In the genomic region with DNA sequence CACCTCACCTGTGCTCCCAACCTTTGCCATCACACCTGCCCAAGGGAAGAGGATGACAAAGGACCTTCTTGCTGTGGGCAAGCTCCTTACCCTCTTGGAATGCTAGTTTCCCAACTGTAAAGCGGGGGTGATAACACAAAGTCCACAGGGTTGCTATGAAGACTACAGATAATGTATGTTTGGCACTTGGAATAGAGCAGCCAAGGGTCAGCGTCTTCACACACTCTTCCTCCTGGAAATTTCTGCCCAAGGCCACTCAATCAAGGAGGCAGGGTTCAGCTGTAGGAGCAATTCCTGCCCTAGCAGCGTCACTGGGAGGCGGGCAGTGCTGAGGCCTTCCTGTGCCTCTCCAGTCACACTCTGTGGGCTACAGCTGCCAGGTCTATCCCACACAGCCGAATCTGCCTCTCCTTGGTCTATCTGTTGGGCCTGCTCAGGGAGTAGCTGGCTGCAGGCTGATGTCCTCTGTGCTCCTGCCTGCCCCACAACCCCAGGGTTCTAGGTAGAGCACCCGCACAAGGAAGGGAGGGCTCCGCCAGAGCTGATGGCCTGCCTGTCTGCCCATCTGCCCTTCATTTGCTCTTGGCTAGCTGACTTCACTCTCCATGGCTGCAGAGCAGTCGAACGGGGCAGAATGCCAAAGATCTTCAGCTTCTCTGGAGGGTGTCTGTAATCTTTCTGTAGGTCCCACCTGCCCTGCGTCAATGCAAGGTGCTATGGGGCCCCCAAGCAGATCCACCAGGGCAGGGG, we compare ENCODE assay signal across 25 cellular contexts.
DNase-seq lines count a peak whose midpoint lies in the region; ATAC-seq and TF ChIP-seq lines count a peak whose summit lies in the region.
"Had no signal": no experiment of that assay in that cellular context is flagged by ENCODE, and none has a peak within 500 bp of the region (broad histone marks: within the 10 kb centered on the region; RNA-seq: fewer than 3 reads in every experiment).

No MANE protein-coding gene starts in this region.

- peak; percentile 28 to 77 (median 64) for ATAC-seq in heart right ventricle
- no peak for ATAC-seq in HG02610 (IDR thresholded peaks at IDR 0.05; ENCODE audit: unreplicated experiment)
- no peak for ATAC-seq in HG03135 (IDR thresholded peaks at IDR 0.05; ENCODE audit: unreplicated experiment)
- ATAC-seq: CD8-positive, alpha-beta T cell; Panc1 had no signal

- peaks cover 0 to 4% (median 0%) of the 10 kb centered on the region in 7 donors for H3K27me3 ChIP-seq in heart right ventricle
- H3K27me3 ChIP-seq: brain microvascular endothelial cell had no signal

- no peak overlapping the region for H3K27ac Mint-ChIP-seq in osteocyte (ENCODE audit: unreplicated experiment)
- H3K27ac Mint-ChIP-seq: activated CD4-positive, alpha-beta T cell treated with anti-CD3 and anti-CD28 coated beads, Interleukin-2, amount 10 ng/mL, durations not matched to agents 7 days and 5 days; CD8-positive, alpha-beta T cell; nephron progenitor cell; stimulated activated naive CD8-positive, alpha-beta T cell treated with anti-CD3 and anti-CD28 coated beads, Interleukin-15, Interleukin-2, amounts not matched to agents 100 ng/mL and 50 ng/mL, for 24 hours had no signal

- H3K36me3 ChIP-seq in heart right ventricle = peaks cover 0 to 6% (median 0%) of the 10 kb centered on the region in 9 donors
- H3K36me3 ChIP-seq: brain microvascular endothelial cell, SJSA1 had no signal

- no peaks in the 10 kb centered on the region for H3K9me3 ChIP-seq in heart right ventricle
- H3K9me3 ChIP-seq: SJSA1 had no signal

- H3K9me3 Mint-ChIP-seq in osteocyte (ENCODE audit: unreplicated experiment) = peaks cover 4% of the 10 kb centered on the region
- H3K9me3 Mint-ChIP-seq: activated CD4-positive, alpha-beta T cell treated with anti-CD3 and anti-CD28 coated beads, Interleukin-2, amount 10 ng/mL, durations not matched to agents 7 days and 5 days; CD8-positive, alpha-beta T cell; nephron progenitor cell; stimulated activated naive CD8-positive, alpha-beta T cell treated with anti-CD3 and anti-CD28 coated beads, Interleukin-15, Interleukin-2, amounts not matched to agents 100 ng/mL and 50 ng/mL, for 24 hours had no signal

- H3K36me3 Mint-ChIP-seq in osteocyte (ENCODE audit: unreplicated experiment) = no peaks in the 10 kb centered on the region
- H3K36me3 Mint-ChIP-seq: CD8-positive, alpha-beta T cell had no signal

- DNase-seq in NCI-H1092 (lab: John Stamatoyannopoulos, UW) (peak; percentile 13), RPMI8226 (peak; percentile 54), heart right ventricle (peak in 1 of 2 donors; percentile 25), posterior cingulate gyrus (peak in 6 of 10 donors; percentile 43 to 92 (median 78)), GOT3 (lab: John Stamatoyannopoulos, UW) (no peak), osteocyte (ENCODE audit: extremely low spot score, unreplicated experiment) (no peak)
- DNase-seq: activated CD4-positive, alpha-beta T cell treated with anti-CD3 and anti-CD28 coated beads, Interleukin-2, amount 10 ng/mL, durations not matched to agents 7 days and 5 days; activated CD8-positive, alpha-beta memory T cell treated with anti-CD3 and anti-CD28 coated beads, Interleukin-2, amount 50 U/mL, for 4 hours; activated effector memory CD4-positive, alpha-beta T cell treated with anti-CD3 and anti-CD28 coated beads, Interleukin-2, amount 50 U/mL, for 16 hours; brain microvascular endothelial cell; CD8-positive, alpha-beta T cell; dermis blood vessel endothelial cell; DMS79; KBM-7; NCI-H187 treated with DMSO at 0.1 percent for 48 hours; nephron progenitor cell; NK-92 treated with Interleukin-12 subunit alpha and Interleukin-12 subunit beta, amount 100 ng/mL, for 24 hours; stimulated activated CD4-positive, alpha-beta T cell treated with anti-CD3 and anti-CD28 coated beads, Interleukin-4, amount 100 ng/mL, for 4 hours; T-helper 2 cell; trophoblast cell had no signal

- no peaks in the 10 kb centered on the region for H3K27me3 Mint-ChIP-seq in osteocyte (ENCODE audit: unreplicated experiment)

- no peak overlapping the region for H3K4me3 Mint-ChIP-seq in osteocyte (ENCODE audit: unreplicated experiment)
- H3K4me3 Mint-ChIP-seq: activated CD4-positive, alpha-beta T cell treated with anti-CD3 and anti-CD28 coated beads, Interleukin-2, amount 10 ng/mL, durations not matched to agents 7 days and 5 days; CD8-positive, alpha-beta T cell; nephron progenitor cell; stimulated activated naive CD8-positive, alpha-beta T cell treated with anti-CD3 and anti-CD28 coated beads, Interleukin-15, Interleukin-2, amounts not matched to agents 100 ng/mL and 50 ng/mL, for 24 hours had no signal

- peak overlapping the region; percentile 36 to 80 (median 69) for H3K27ac ChIP-seq in heart right ventricle
- H3K27ac ChIP-seq: brain microvascular endothelial cell, SJSA1 had no signal

- no peaks in the 10 kb centered on the region for H3K4me1 Mint-ChIP-seq in osteocyte (ENCODE audit: unreplicated experiment)
- H3K4me1 Mint-ChIP-seq: activated CD4-positive, alpha-beta T cell treated with anti-CD3 and anti-CD28 coated beads, Interleukin-2, amount 10 ng/mL, durations not matched to agents 7 days and 5 days had no signal

- whole genome bisulfite sequencing in heart right ventricle, 2 donors = 57 to 65% methylated on average over 10 of the region's 10 CpGs

- intact Hi-C loops in heart right ventricle (cut with DNase I) (loop anchor here in 1 of 10 donors (5.0 kb wide), 1 partner anchor 66 kb away; no protein-coding TSS in a partner anchor), posterior cingulate gyrus (cut with DNase I) (no loop called here)

- peaks cover 4 to 43% (median 22%) of the 10 kb centered on the region in 9 donors for H3K4me1 ChIP-seq in heart right ventricle
- H3K4me1 ChIP-seq: SJSA1 had no signal

- TF ChIP-seq CTCF in heart right ventricle (IDR thresholded peaks at IDR 0.05) (no peak), osteocyte (IDR thresholded peaks at IDR 0.05) (no peak)

- no peak overlapping the region for H3K4me3 ChIP-seq in heart right ventricle
- H3K4me3 ChIP-seq: SJSA1 had no signal

Comparison
In these comparisons a context has a peak if more than half of its experiments do, and no peak if none do; other contexts are left out.
1. DNase-seq: peak in NCI-H1092 (single experiment), RPMI8226 (single experiment) and posterior cingulate gyrus (6 of 10); none in GOT3 (single experiment) and osteocyte (single experiment).
2. ATAC-seq: peak in heart right ventricle (8 of 8); none in HG02610 (single experiment) and HG03135 (single experiment).